In genomic region chr4:84631573-84631972, GRCh38 we compare ENCODE assay signal across 28 cellular contexts. TPM values are rescaled to one million over a fixed set of nuclear protein-coding genes. Genes with fewer than 3 reads are reported as not detected.
DNase-seq lines count a peak whose midpoint lies in the region; ATAC-seq, FAIRE-seq and TF ChIP-seq lines count a peak whose summit lies in the region.
"Had no signal": no experiment of that assay in that cellular context is flagged by ENCODE, and none has a peak within 500 bp of the region (broad histone marks: within the 10 kb centered on the region; RNA-seq: fewer than 3 reads in every experiment).

No MANE protein-coding gene starts in this region.

- no TSS peak for BruUV-seq in A673 (replicated peaks; lab: Mats Ljungman, UMichigan)

- POLR2A ChIA-PET in A673 (lab: Charles Lee; ENCODE audit: low non-redundant PET) = no interaction called here

- no peak for FAIRE-seq in bronchial epithelial cell (lab: Jason Lieb, UNC)
- FAIRE-seq: A549, kidney had no signal

- CTCF ChIA-PET in A673 (lab: Charles Lee) = no interaction called here

- peak; percentile 69 for ATAC-seq in RWPE2 (ENCODE audit: low read depth)
- ATAC-seq in HG03521 (IDR thresholded peaks at IDR 0.05; ENCODE audit: unreplicated experiment) = no peak
- ATAC-seq: A549; activated naive CD4-positive, alpha-beta T cell treated with anti-CD3 and anti-CD28 coated beads, Interleukin-2, amount 50 U/mL, for 72 hours; CD8-positive, alpha-beta T cell; GM23338; heart left ventricle; left ventricle myocardium superior; Panc1; sciatic nerve had no signal

- H3K9me3 ChIP-seq in RWPE2 (ENCODE audit: severe bottlenecking) (no peaks in the 10 kb centered on the region), A673 (ENCODE audit: low read depth, low read length, poor library complexity, severe bottlenecking) (no peaks in the 10 kb centered on the region)
- H3K9me3 ChIP-seq: A549, heart left ventricle, neutrophil, tibial nerve had no signal

- TF ChIP-seq CTCF in AG09309 (IDR thresholded peaks at IDR 0.05; ENCODE audit: control insufficient read depth, insufficient read depth, low read depth, low read length, missing control alignments) = no peak
- TF ChIP-seq CTCF in RWPE2 (IDR thresholded peaks at IDR 0.05; ENCODE audit: poor library complexity, severe bottlenecking) = no peak
- no peak for TF ChIP-seq CTCF in bronchial epithelial cell (IDR thresholded peaks at IDR 0.05; ENCODE audit: insufficient read depth, low read length, severe bottlenecking)
- no peak for TF ChIP-seq CTCF in fibroblast of the aortic adventitia (IDR thresholded peaks at IDR 0.05; ENCODE audit: insufficient read depth, low read length)
- TF ChIP-seq CTCF in A673 (conservative IDR thresholded peaks at IDR 0.05; ENCODE audit: low read depth, low read length) = no peak

- H3K4me3 ChIP-seq in AG09309 (ENCODE audit: control insufficient read depth, low read depth, low read length) (no peak overlapping the region), RWPE2 (ENCODE audit: severe bottlenecking) (no peak overlapping the region), bronchial epithelial cell (ENCODE audit: low read depth, low read length) (no peak overlapping the region), fibroblast of the aortic adventitia (ENCODE audit: low read depth, low read length) (no peak overlapping the region), A673 (ENCODE audit: low read depth, low read length, poor library complexity, severe bottlenecking) (no peak overlapping the region)
- H3K4me3 ChIP-seq: A549, GM23338, heart left ventricle, tibial nerve had no signal

- H3K27ac ChIP-seq in RWPE2 (ENCODE audit: poor library complexity, severe bottlenecking) (peak overlapping the region; percentile 85), A673 (ENCODE audit: low read depth, low read length, poor library complexity, severe bottlenecking) (no peak overlapping the region)
- H3K27ac ChIP-seq: A549, heart left ventricle, neutrophil, tibial nerve had no signal

- no peaks in the 10 kb centered on the region for H3K27me3 ChIP-seq in RWPE2 (ENCODE audit: insufficient read depth, poor library complexity, severe bottlenecking)
- no peaks in the 10 kb centered on the region for H3K27me3 ChIP-seq in bronchial epithelial cell (ENCODE audit: control insufficient read depth, insufficient read depth, low read length)
- no peaks in the 10 kb centered on the region for H3K27me3 ChIP-seq in A673 (replicated peaks; ENCODE audit: insufficient read depth, low read depth, low read length, poor library complexity)
- H3K27me3 ChIP-seq: heart left ventricle, tibial nerve had no signal

- DNase-seq in AG09309 (ENCODE audit: low read depth) = peak; percentile 1
- no peak for DNase-seq in RWPE2 (ENCODE audit: low spot score)
- peak; percentile 91 for DNase-seq in bronchial epithelial cell (ENCODE audit: low read depth)
- peak; percentile 23 for DNase-seq in fibroblast of the aortic adventitia (ENCODE audit: low read depth)
- no peak for DNase-seq in NCI-H1417 (lab: John Stamatoyannopoulos, UW)
- no peak for DNase-seq in A673 (ENCODE audit: low spot score)
- no peak for DNase-seq in activated CD4-positive, alpha-beta T cell treated with anti-CD3 and anti-CD28 coated beads, Interleukin-2, amount 50 U/mL, for 4 hours
- DNase-seq: anterior cingulate cortex; CD8-positive, alpha-beta T cell; heart left ventricle; kidney; left ventricle myocardium superior; naive B cell; NCI-H1092; NCI-H187; NCI-H526; SHP77 treated with DMSO at 0.1 percent for 48 hours; stimulated activated CD4-positive, alpha-beta T cell treated with anti-CD3 and anti-CD28 coated beads, Interleukin-4, amount 100 ng/mL, for 24 hours had no signal

- H3K4me1 ChIP-seq in RWPE2 (ENCODE audit: insufficient read depth, poor library complexity, severe bottlenecking) (peaks cover 33% of the 10 kb centered on the region), A673 (ENCODE audit: insufficient read depth, low read length, poor library complexity, severe bottlenecking) (no peaks in the 10 kb centered on the region)
- H3K4me1 ChIP-seq: A549, heart left ventricle, tibial nerve had no signal

- H3K36me3 ChIP-seq in RWPE2 (ENCODE audit: low read depth) (peaks cover 14% of the 10 kb centered on the region), bronchial epithelial cell (ENCODE audit: control insufficient read depth, insufficient read depth, low read length) (no peaks in the 10 kb centered on the region), A673 (ENCODE audit: insufficient read depth, low read length, poor library complexity, severe bottlenecking) (no peaks in the 10 kb centered on the region)
- H3K36me3 ChIP-seq: heart left ventricle, neutrophil, tibial nerve had no signal

- intact Hi-C loops in A673 (cut with micrococcal nuclease; ENCODE audit: unreplicated experiment) = no loop called here

RNA-seq across cellular contexts. Expression of gene CDS1, which starts 48.6 kb away (rescaled TPM):
- total RNA-seq in bronchial epithelial cell (20.0 and 28.2 TPM in 2 replicates), fibroblast of the aortic adventitia (ENCODE audit: low replicate concordance) (0.36 and 0.57 TPM in 2 replicates), A673 (2021) (1.7 and 1.8 TPM in 2 replicates)
- total RNA-seq: dermis microvascular lymphatic vessel endothelial cell; T-helper 2 cell treated with Interferon-gamma antibody and Interleukin-4, amounts not matched to agents 100 ng/mL and 5 ng/mL, for 36 hours had no signal

Comparison
In these comparisons a context has a peak if more than half of its experiments do, and no peak if none do; other contexts are left out.
1. DNase-seq: peak in AG09309 (single experiment), bronchial epithelial cell (single experiment) and fibroblast of the aortic adventitia (single experiment); none in RWPE2 (single experiment), NCI-H1417 (0 of 3), A673 (single experiment) and activated CD4-positive, alpha-beta T cell treated with anti-CD3 and anti-CD28 coated beads, Interleukin-2, amount 50 U/mL, for 4 hours (0 of 2).